14 cellular contexts compared by ENCODE assay signal in genomic region chr13:21039097-21039800, GRCh38. TPM values are rescaled to one million over a fixed set of nuclear protein-coding genes. Genes with fewer than 3 reads are reported as not detected.
DNase-seq lines count a peak whose midpoint lies in the region; ATAC-seq and TF ChIP-seq lines count a peak whose summit lies in the region.
"Had no signal": no experiment of that assay in that cellular context is flagged by ENCODE, and none has a peak within 500 bp of the region (broad histone marks: within the 10 kb centered on the region; RNA-seq: fewer than 3 reads in every experiment).

No MANE protein-coding gene starts in this region.

- H3K36me3 ChIP-seq in upper lobe of right lung: peaks cover 17% of the 10 kb centered on the region

- H3K4me3 Mint-ChIP-seq in stimulated activated naive CD8-positive, alpha-beta T cell treated with anti-CD3 and anti-CD28 coated beads, Interleukin-15, Interleukin-2, amounts not matched to agents 100 ng/mL and 50 ng/mL, for 24 hours: no peak overlapping the region
- no peak overlapping the region for H3K4me3 Mint-ChIP-seq in stimulated activated naive CD8-positive, alpha-beta T cell treated with anti-CD3 and anti-CD28 coated beads, Interleukin-15, amount 100 ng/mL, for 72 hours
- H3K4me3 Mint-ChIP-seq in T-helper 17 cell: peak overlapping the region; percentile 41

- H3K27me3 ChIP-seq in foreskin keratinocyte (no peaks in the 10 kb centered on the region), upper lobe of right lung (no peaks in the 10 kb centered on the region)
- H3K27me3 ChIP-seq: SJCRH30, tibial nerve had no signal

- no peaks in the 10 kb centered on the region for H3K9me3 ChIP-seq in T-helper 17 cell (ENCODE audit: control insufficient read depth, low read length, poor library complexity, severe bottlenecking)
- H3K9me3 ChIP-seq in upper lobe of right lung: no peaks in the 10 kb centered on the region
- H3K9me3 ChIP-seq: SJCRH30, tibial nerve had no signal

- no peaks in the 10 kb centered on the region for H3K9me3 Mint-ChIP-seq in stimulated activated naive CD8-positive, alpha-beta T cell treated with anti-CD3 and anti-CD28 coated beads, Interleukin-15, Interleukin-2, amounts not matched to agents 100 ng/mL and 50 ng/mL, for 24 hours
- H3K9me3 Mint-ChIP-seq in stimulated activated naive CD8-positive, alpha-beta T cell treated with anti-CD3 and anti-CD28 coated beads, Interleukin-15, amount 100 ng/mL, for 72 hours: no peaks in the 10 kb centered on the region

- intact Hi-C loops in upper lobe of right lung (cut with DNase I): no loop called here

- peak overlapping the region; percentile 57 for H3K27ac Mint-ChIP-seq in stimulated activated naive CD8-positive, alpha-beta T cell treated with anti-CD3 and anti-CD28 coated beads, Interleukin-15, Interleukin-2, amounts not matched to agents 100 ng/mL and 50 ng/mL, for 24 hours
- peak overlapping the region in 1 of 2 donors; percentile 53 for H3K27ac Mint-ChIP-seq in stimulated activated naive CD8-positive, alpha-beta T cell treated with anti-CD3 and anti-CD28 coated beads, Interleukin-15, amount 100 ng/mL, for 72 hours
- peak overlapping the region; percentile 62 for H3K27ac Mint-ChIP-seq in T-helper 17 cell

- no peaks in the 10 kb centered on the region for H3K27me3 Mint-ChIP-seq in stimulated activated naive CD8-positive, alpha-beta T cell treated with anti-CD3 and anti-CD28 coated beads, Interleukin-15, Interleukin-2, amounts not matched to agents 100 ng/mL and 50 ng/mL, for 24 hours
- no peaks in the 10 kb centered on the region for H3K27me3 Mint-ChIP-seq in stimulated activated naive CD8-positive, alpha-beta T cell treated with anti-CD3 and anti-CD28 coated beads, Interleukin-15, amount 100 ng/mL, for 72 hours
- H3K27me3 Mint-ChIP-seq in T-helper 17 cell: no peaks in the 10 kb centered on the region

- DNase-seq in stimulated activated naive CD8-positive, alpha-beta T cell treated with anti-CD3 and anti-CD28 coated beads, Interleukin-15, amount 100 ng/mL, for 72 hours: no peak
- DNase-seq in T-helper 17 cell (no peak), foreskin keratinocyte (no peak), upper lobe of right lung (no peak), COLO829 (ENCODE audit: low spot score) (no peak), NCI-H82 (lab: John Stamatoyannopoulos, UW) (no peak), hypothalamus (lab: John Stamatoyannopoulos, UW) (no peak)
- DNase-seq: activated CD4-positive, alpha-beta T cell treated with anti-CD3 and anti-CD28 coated beads, Interleukin-2, amount 50 U/mL, for 1 hour; activated naive CD4-positive, alpha-beta T cell treated with anti-CD3 and anti-CD28 coated beads, Interleukin-2, amount 50 U/mL, for 16 hours; right cardiac atrium; SJCRH30 had no signal

- no peaks in the 10 kb centered on the region for H3K36me3 Mint-ChIP-seq in stimulated activated naive CD8-positive, alpha-beta T cell treated with anti-CD3 and anti-CD28 coated beads, Interleukin-15, Interleukin-2, amounts not matched to agents 100 ng/mL and 50 ng/mL, for 24 hours (ENCODE audit: low read depth)
- H3K36me3 Mint-ChIP-seq in T-helper 17 cell (ENCODE audit: low read depth): no peaks in the 10 kb centered on the region

- no peak for ATAC-seq in stimulated activated naive CD8-positive, alpha-beta T cell treated with anti-CD3 and anti-CD28 coated beads, Interleukin-15, amount 100 ng/mL, for 72 hours
- ATAC-seq in T-helper 17 cell: no peak
- peak; percentile 27 for ATAC-seq in foreskin keratinocyte
- peak; percentile 37 for ATAC-seq in upper lobe of right lung

- no peak for TF ChIP-seq CTCF in foreskin keratinocyte (conservative IDR thresholded peaks at IDR 0.05)
- no peak for TF ChIP-seq CTCF in upper lobe of right lung (IDR thresholded peaks at IDR 0.05)

- H3K4me1 Mint-ChIP-seq in stimulated activated naive CD8-positive, alpha-beta T cell treated with anti-CD3 and anti-CD28 coated beads, Interleukin-15, Interleukin-2, amounts not matched to agents 100 ng/mL and 50 ng/mL, for 24 hours (ENCODE audit: low read depth): peaks cover 9% of the 10 kb centered on the region
- H3K4me1 Mint-ChIP-seq in stimulated activated naive CD8-positive, alpha-beta T cell treated with anti-CD3 and anti-CD28 coated beads, Interleukin-15, amount 100 ng/mL, for 72 hours: peaks cover 24% of the 10 kb centered on the region
- peaks cover 23% of the 10 kb centered on the region for H3K4me1 Mint-ChIP-seq in T-helper 17 cell

- H3K4me3 ChIP-seq in upper lobe of right lung: no peak overlapping the region
- H3K4me3 ChIP-seq: SJCRH30, tibial nerve had no signal

- H3K4me1 ChIP-seq in foreskin keratinocyte: no peaks in the 10 kb centered on the region
- peaks cover 68% of the 10 kb centered on the region for H3K4me1 ChIP-seq in upper lobe of right lung

- H3K27ac ChIP-seq in foreskin keratinocyte: no peak overlapping the region
- no peak overlapping the region for H3K27ac ChIP-seq in upper lobe of right lung
- H3K27ac ChIP-seq: KMS-11, SJCRH30 had no signal

RNA-seq across cellular contexts. Expression of gene LATS2, which starts 22.1 kb away (rescaled TPM):
- total RNA-seq in T-helper 17 cell: 1 to 10 TPM; 8.0 to 9.0 TPM
- 12.0 and 12.6 TPM in 2 replicates for total RNA-seq in foreskin keratinocyte
- polyA plus RNA-seq in foreskin keratinocyte: 3.1 and 3.3 TPM in 2 replicates
- 44.1 TPM for total RNA-seq in upper lobe of right lung

Comparison
In these comparisons a context has a peak if more than half of its experiments do, and no peak if none do; other contexts are left out.
1. ATAC-seq: peak in foreskin keratinocyte (single experiment) and upper lobe of right lung (single experiment); none in stimulated activated naive CD8-positive, alpha-beta T cell treated with anti-CD3 and anti-CD28 coated beads, Interleukin-15, amount 100 ng/mL, for 72 hours (single experiment) and T-helper 17 cell (single experiment).